In genomic region chr19:52904052-52904451, GRCh38 we compare ENCODE assay signal across 1 cellular context.
TF ChIP-seq lines count a peak whose summit lies in the region.

No MANE protein-coding gene starts in this region.

TF ChIP-seq in GM23338, 12 proteins besides CTCF, POLR2A, EP300 and RAD21:
- TF ChIP-seq ZNF331 (CRISPR knock-in tag; IDR thresholded peaks at IDR 0.05; ENCODE audit: low read depth) (no peak), ZNF462 (CRISPR knock-in tag; IDR thresholded peaks at IDR 0.05) (no peak), ETS1 (IDR thresholded peaks at IDR 0.05) (no peak), ZNF114 (CRISPR knock-in tag; IDR thresholded peaks at IDR 0.05) (no peak), NANOG (IDR thresholded peaks at IDR 0.05; ENCODE audit: borderline replicate concordance) (no peak), POLR2AphosphoS5 (IDR thresholded peaks at IDR 0.05; ENCODE audit: low read depth) (no peak), EZH2 (IDR thresholded peaks at IDR 0.05; ENCODE audit: low read depth, unreplicated experiment) (no peak), REST (IDR thresholded peaks at IDR 0.05; ENCODE audit: unreplicated experiment) (no peak), STAT1 (IDR thresholded peaks at IDR 0.05; ENCODE audit: unreplicated experiment) (no peak)
